8 cellular contexts compared by ENCODE assay signal in the genomic region with DNA sequence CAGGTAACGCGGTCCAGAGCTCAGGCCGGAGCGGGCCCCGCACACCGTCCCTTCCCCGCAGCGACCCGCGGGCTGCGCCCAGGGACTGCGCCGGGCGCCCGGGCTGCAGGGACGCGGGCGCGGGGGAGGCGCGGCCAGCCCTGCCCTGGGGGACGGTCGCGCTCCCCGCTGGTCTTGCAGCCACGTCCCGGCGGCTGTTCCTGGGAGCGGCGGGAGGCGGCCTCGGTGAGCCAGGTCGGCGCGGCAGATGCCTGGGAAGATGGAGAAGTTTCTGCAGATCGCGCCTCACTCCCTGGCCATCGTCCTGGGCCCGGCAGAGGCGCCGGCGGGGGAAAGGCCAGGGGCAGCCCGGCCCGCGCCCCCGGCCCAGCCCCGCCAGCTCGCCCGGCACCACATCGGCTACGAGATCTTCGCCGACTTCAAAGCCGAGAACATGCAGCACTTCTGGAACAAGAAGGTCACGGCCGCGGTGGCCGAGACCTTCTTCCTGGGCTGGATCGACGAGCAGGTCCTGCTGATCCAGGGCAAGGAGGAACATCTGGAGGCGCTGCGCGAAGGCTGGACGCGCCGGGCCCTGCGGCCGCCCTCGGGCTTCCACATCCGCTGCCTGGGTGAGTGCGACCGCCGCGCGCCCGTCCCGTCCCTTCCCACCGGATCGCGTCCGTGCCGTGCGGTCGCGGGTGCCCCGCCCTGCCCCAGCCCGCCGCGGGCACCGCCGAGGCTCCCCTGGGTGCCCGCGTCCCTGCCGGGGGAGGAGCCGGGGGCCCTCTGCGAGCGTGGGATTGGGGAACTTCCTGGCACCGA.
DNase-seq lines count a peak whose midpoint lies in the region; ATAC-seq, FAIRE-seq and TF ChIP-seq lines count a peak whose summit lies in the region.

No MANE protein-coding gene starts in this region.

- peak overlapping the region; percentile 44 for H3K4me3 ChIP-seq in astrocyte (ENCODE audit: insufficient read depth, low read depth, low read length)
- H3K4me3 ChIP-seq in iPS-15b (ENCODE audit: low read depth, low read length) = peak overlapping the region; percentile 70
- H3K4me3 ChIP-seq in skin epidermis = peak overlapping the region; percentile 42 to 68 (median 49)

- H2AFZ ChIP-seq in astrocyte (ENCODE audit: low read depth, low read length) = peak overlapping the region; percentile 77

- ATAC-seq in activated naive CD4-positive, alpha-beta T cell treated with anti-CD3 and anti-CD28 coated beads, Interleukin-2, amount 50 U/mL, for 72 hours = peak; percentile 7 to 65
- ATAC-seq in HG02938 (IDR thresholded peaks at IDR 0.05; ENCODE audit: unreplicated experiment) (no peak), HG02623 (IDR thresholded peaks at IDR 0.05; ENCODE audit: unreplicated experiment) (no peak)

- peak overlapping the region; percentile 82 for H3K4me2 ChIP-seq in astrocyte (ENCODE audit: low read length)

- no peaks in the 10 kb centered on the region for H3K79me2 ChIP-seq in astrocyte (ENCODE audit: insufficient read depth, low read length)

- FAIRE-seq in astrocyte (lab: Jason Lieb, UNC) = no peak

- no peak overlapping the region for H3K27ac Mint-ChIP-seq in activated naive CD4-positive, alpha-beta T cell treated with anti-CD3 and anti-CD28 coated beads, Interleukin-2, amount 50 U/mL, for 72 hours
- H3K27ac Mint-ChIP-seq in astrocyte (ENCODE audit: unreplicated experiment) = no peak overlapping the region

- H3K27me3 ChIP-seq in astrocyte (ENCODE audit: insufficient read depth, low read length) (peaks cover 32% of the 10 kb centered on the region), iPS-15b (ENCODE audit: control insufficient read depth, insufficient read depth, low read length) (peaks cover 54% of the 10 kb centered on the region)

- peak overlapping the region; percentile 34 for H3K4me3 Mint-ChIP-seq in astrocyte (ENCODE audit: unreplicated experiment)

- H3K4me1 Mint-ChIP-seq in astrocyte (ENCODE audit: low read depth, unreplicated experiment) = no peaks in the 10 kb centered on the region

- H3K4me1 ChIP-seq in astrocyte (ENCODE audit: insufficient read depth, low read length) (peaks cover 5% of the 10 kb centered on the region), iPS-15b (ENCODE audit: control insufficient read depth, insufficient read depth, low read length) (peaks cover 20% of the 10 kb centered on the region)

- no peaks in the 10 kb centered on the region for H3K36me3 ChIP-seq in astrocyte (ENCODE audit: insufficient read depth, low read length)
- no peaks in the 10 kb centered on the region for H3K36me3 ChIP-seq in iPS-15b (ENCODE audit: control insufficient read depth, insufficient read depth, low read length)

- DNase-seq in activated naive CD4-positive, alpha-beta T cell treated with anti-CD3 and anti-CD28 coated beads, Interleukin-2, amount 50 U/mL, for 72 hours (ENCODE audit: low spot score in 2 of 2) = peak in 1 of 2 donors; percentile 14
- DNase-seq in activated naive CD4-positive, alpha-beta T cell treated with anti-CD3 and anti-CD28 coated beads, Interleukin-2, amount 50 U/mL, for 16 hours = no peak
- peak; percentile 3 for DNase-seq in astrocyte (ENCODE audit: low read depth)
- no peak for DNase-seq in GOT3 (lab: John Stamatoyannopoulos, UW)

- no peak for TF ChIP-seq CTCF in astrocyte (IDR thresholded peaks at IDR 0.05; ENCODE audit: insufficient read depth, low read depth, low read length)

- peaks cover 11 to 13% of the 10 kb centered on the region in 2 donors for H3K9me3 Mint-ChIP-seq in activated naive CD4-positive, alpha-beta T cell treated with anti-CD3 and anti-CD28 coated beads, Interleukin-2, amount 50 U/mL, for 72 hours
- H3K9me3 Mint-ChIP-seq in astrocyte (ENCODE audit: unreplicated experiment) = peaks cover 3% of the 10 kb centered on the region

- peaks cover 7% of the 10 kb centered on the region for H3K9me3 ChIP-seq in astrocyte (ENCODE audit: insufficient read depth, low read depth, low read length)
- H3K9me3 ChIP-seq in iPS-15b (ENCODE audit: control insufficient read depth, insufficient read depth, low read length) = no peaks in the 10 kb centered on the region

- no peaks in the 10 kb centered on the region for H4K20me1 ChIP-seq in astrocyte (ENCODE audit: insufficient read depth, low read length)

- H3K27ac ChIP-seq in astrocyte (ENCODE audit: low read depth, low read length) = no peak overlapping the region
- H3K27ac ChIP-seq in skin epidermis = peak overlapping the region in 18 of 21 experiments; percentile 2 to 76 (median 66)

- H3K27me3 Mint-ChIP-seq in astrocyte (ENCODE audit: low read depth, unreplicated experiment) = peaks cover 44% of the 10 kb centered on the region

- peaks cover 7 to 15% of the 10 kb centered on the region in 2 donors for H3K36me3 Mint-ChIP-seq in activated naive CD4-positive, alpha-beta T cell treated with anti-CD3 and anti-CD28 coated beads, Interleukin-2, amount 50 U/mL, for 72 hours
- no peaks in the 10 kb centered on the region for H3K36me3 Mint-ChIP-seq in astrocyte (ENCODE audit: low read depth, unreplicated experiment)

- H3K9ac ChIP-seq in astrocyte (ENCODE audit: low read length) = no peak overlapping the region
- no peak overlapping the region for H3K9ac ChIP-seq in iPS-15b (ENCODE audit: low read depth, low read length)

Comparison
In these comparisons a context has a peak if more than half of its experiments do, and no peak if none do; other contexts are left out.
1. ATAC-seq: peak in activated naive CD4-positive, alpha-beta T cell treated with anti-CD3 and anti-CD28 coated beads, Interleukin-2, amount 50 U/mL, for 72 hours (2 of 2); none in HG02938 (single experiment) and HG02623 (single experiment).
2. Peak in every context shown above with its lines, with median percentiles within 50 percentile points of each other: H3K4me3 ChIP-seq.